ENCODE assay signal across 9 cellular contexts in the genomic region with DNA sequence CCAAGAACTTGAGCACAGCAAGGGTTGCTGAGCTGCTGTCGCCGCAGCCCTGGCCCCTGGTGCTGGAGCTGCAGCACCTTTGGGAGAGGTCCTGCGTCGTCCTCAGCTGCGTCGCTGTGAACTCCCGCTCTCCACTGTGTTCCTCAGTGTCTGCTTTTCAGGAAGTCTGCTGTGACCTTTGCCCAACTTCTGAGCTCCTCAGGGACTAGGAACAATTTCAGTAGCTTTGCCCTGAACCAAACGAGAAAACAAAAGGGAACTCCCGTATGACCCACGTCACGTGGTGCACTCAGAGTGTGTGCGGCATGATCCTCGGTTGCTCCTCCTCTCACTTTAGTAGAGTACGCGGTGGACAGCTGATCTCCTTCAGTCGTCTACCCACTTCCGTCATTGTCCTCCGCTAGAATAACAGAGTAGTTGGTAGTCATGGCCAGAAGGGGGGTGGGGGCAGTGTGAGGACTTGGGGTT. TPM values are rescaled to one million over a fixed set of nuclear protein-coding genes. Genes with fewer than 3 reads are reported as not detected.
DNase-seq lines count a peak whose midpoint lies in the region; ATAC-seq, FAIRE-seq and TF ChIP-seq lines count a peak whose summit lies in the region.
"Had no signal": no experiment of that assay in that cellular context is flagged by ENCODE, and none has a peak within 500 bp of the region (broad histone marks: within the 10 kb centered on the region; RNA-seq: fewer than 3 reads in every experiment).

No MANE protein-coding gene starts in this region.

- no peak overlapping the region for H3K4me3 Mint-ChIP-seq in activated CD4-positive, alpha-beta T cell treated with anti-CD3 and anti-CD28 coated beads for 36 hours

- H3K27me3 ChIP-seq in body of pancreas (no peaks in the 10 kb centered on the region), testis (no peaks in the 10 kb centered on the region)

- peak; percentile 89 for ATAC-seq in activated CD4-positive, alpha-beta T cell treated with anti-CD3 and anti-CD28 coated beads for 36 hours
- ATAC-seq in body of pancreas, result peak; percentile 41

- H3K4me1 Mint-ChIP-seq in activated CD4-positive, alpha-beta T cell treated with anti-CD3 and anti-CD28 coated beads for 36 hours, result peaks cover 10% of the 10 kb centered on the region

- H3K4me3 ChIP-seq in body of pancreas (no peak overlapping the region), testis (no peak overlapping the region)

- H3K9me3 ChIP-seq in body of pancreas (no peaks in the 10 kb centered on the region), testis (no peaks in the 10 kb centered on the region)

- DNase-seq in activated CD4-positive, alpha-beta T cell treated with anti-CD3 and anti-CD28 coated beads for 36 hours, result peak; percentile 58
- no peak for DNase-seq in activated CD4-positive, alpha-beta T cell treated with anti-CD3 and anti-CD28 coated beads, Interleukin-2, amount 50 U/mL, for 1 hour
- DNase-seq in body of pancreas (peak in 2 of 4 donors; percentile 39 to 76), kidney tubule cell (ENCODE audit: low spot score) (peak; percentile 52), testis (peak; percentile 73), epidermal melanocyte (ENCODE audit: insufficient read length, low spot score) (no peak), NCI-H2107 treated with DMSO at 0.1 percent for 48 hours (lab: John Stamatoyannopoulos, UW; ENCODE audit: unreplicated experiment) (no peak), HTR-8/SVneo (ENCODE audit: insufficient read length, low spot score) (no peak)

- H3K4me1 ChIP-seq in body of pancreas, result no peaks in the 10 kb centered on the region
- no peaks in the 10 kb centered on the region for H3K4me1 ChIP-seq in testis

- TF ChIP-seq CTCF in body of pancreas (IDR thresholded peaks at IDR 0.05) (no peak), testis (IDR thresholded peaks at IDR 0.05) (no peak)

- no peaks in the 10 kb centered on the region for H3K27me3 Mint-ChIP-seq in activated CD4-positive, alpha-beta T cell treated with anti-CD3 and anti-CD28 coated beads for 36 hours

- POLR2A ChIA-PET in activated CD4-positive, alpha-beta T cell treated with anti-CD3 and anti-CD28 coated beads for 36 hours (lab: Charles Lee), result interaction anchor here (0.7 kb wide), 1 partner anchor 69 kb away, joined by 3 read pairs; no protein-coding TSS in a partner anchor

- H3K36me3 ChIP-seq in body of pancreas (replicated peaks in 1 of 2; ENCODE audit: insufficient read depth in 1 of 2, low read depth in 2 of 2) (peaks cover 0 to 15% of the 10 kb centered on the region in 2 donors), testis (ENCODE audit: low read depth, missing control alignments) (no peaks in the 10 kb centered on the region)

- TF ChIP-seq POLR2A in body of pancreas (IDR thresholded peaks at IDR 0.05) (peak in 1 of 3 donors; percentile 18), testis (IDR thresholded peaks at IDR 0.05) (no peak)

- no peak overlapping the region for H3K27ac Mint-ChIP-seq in activated CD4-positive, alpha-beta T cell treated with anti-CD3 and anti-CD28 coated beads for 36 hours

- WGBS in body of pancreas, 2 donors, result 74 to 79% methylated on average over 18 of the region's 18 CpGs
- 60% methylated on average over 18 of the region's 18 CpGs for WGBS in testis, 2 donors

- H3K27ac ChIP-seq in body of pancreas (peak overlapping the region in 2 of 4 donors; percentile 3 to 23), testis (peak overlapping the region in 1 of 2 donors; percentile 45)
- H3K27ac ChIP-seq: epithelial cell of prostate had no signal

- H3K9me3 Mint-ChIP-seq in activated CD4-positive, alpha-beta T cell treated with anti-CD3 and anti-CD28 coated beads for 36 hours (ENCODE audit: low read depth), result no peaks in the 10 kb centered on the region

- H3K36me3 Mint-ChIP-seq in activated CD4-positive, alpha-beta T cell treated with anti-CD3 and anti-CD28 coated beads for 36 hours (ENCODE audit: low read depth), result peaks cover 45% of the 10 kb centered on the region

- FAIRE-seq in HTR-8/SVneo (lab: Jason Lieb, UNC), result no peak

- CTCF ChIA-PET in activated CD4-positive, alpha-beta T cell treated with anti-CD3 and anti-CD28 coated beads for 36 hours (lab: Charles Lee), result interaction anchor here (0.6 to 1.2 kb wide), 3 partner anchors 9 to 21 kb away, joined by 3 to 6 read pairs (median 5); no protein-coding TSS in a partner anchor

- intact Hi-C loops in activated CD4-positive, alpha-beta T cell treated with anti-CD3 and anti-CD28 coated beads for 36 hours (cut with DNase I, micrococcal nuclease), result no loop called here
- intact Hi-C loops in body of pancreas (cut with DNase I), result no loop called here
- intact Hi-C loops in testis (cut with DNase I; ENCODE audit: low total_unique reads), result no loop called here

RNA-seq across cellular contexts. Expression of a gene that starts 44.2 kb away (rescaled TPM):
- total RNA-seq in activated CD4-positive, alpha-beta T cell treated with anti-CD3 and anti-CD28 coated beads for 36 hours, result 10 to 100 TPM; 74.1 to 74.8 TPM
- 10 to 100 TPM; 45.5 to 49.3 TPM for total RNA-seq in body of pancreas
- total RNA-seq in testis, result 100 to 1,000 TPM; 163 to 165 TPM
- polyA plus RNA-seq in testis (ENCODE audit: insufficient read depth, low read depth, low replicate concordance), result 142 TPM

Comparison
In these comparisons a context has a peak if more than half of its experiments do, and no peak if none do; other contexts are left out.
1. DNase-seq: peak in activated CD4-positive, alpha-beta T cell treated with anti-CD3 and anti-CD28 coated beads for 36 hours (single experiment), kidney tubule cell (single experiment) and testis (single experiment); none in activated CD4-positive, alpha-beta T cell treated with anti-CD3 and anti-CD28 coated beads, Interleukin-2, amount 50 U/mL, for 1 hour (single experiment), epidermal melanocyte (single experiment), NCI-H2107 treated with DMSO at 0.1 percent for 48 hours (single experiment) and HTR-8/SVneo (single experiment).